Comparison of ENCODE assay signal across 1 cellular context in the genomic region with DNA sequence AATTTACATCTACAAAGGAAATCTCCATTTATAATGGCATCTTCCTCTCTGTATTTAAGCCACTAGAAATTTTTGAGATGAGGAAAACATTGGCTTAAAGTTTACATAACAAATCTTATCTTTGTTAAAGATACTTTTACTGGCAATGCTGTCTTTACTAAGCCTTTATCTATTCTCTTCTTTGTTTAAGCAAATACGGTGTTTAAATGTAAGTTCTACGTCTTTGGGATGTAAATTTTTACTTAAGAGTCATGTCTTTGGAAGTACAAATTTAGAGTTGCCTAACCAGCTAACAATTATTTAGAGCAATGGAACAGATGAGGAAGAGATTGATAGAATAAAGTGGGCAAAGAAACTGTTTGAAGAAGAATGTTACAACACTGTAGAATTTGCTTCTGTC.
TF ChIP-seq lines count a peak whose summit lies in the region.

No MANE protein-coding gene starts in this region.

TF ChIP-seq in GM23338, 12 proteins besides CTCF, POLR2A, EP300 and RAD21 (continued from another document):
- TF ChIP-seq ZNF462 (CRISPR knock-in tag; IDR thresholded peaks at IDR 0.05), result no peak
- no peak for TF ChIP-seq REST (IDR thresholded peaks at IDR 0.05; ENCODE audit: unreplicated experiment)
- peak; percentile 96 for TF ChIP-seq NANOG (IDR thresholded peaks at IDR 0.05; ENCODE audit: borderline replicate concordance)
